8 cellular contexts compared by ENCODE assay signal in the genomic region with DNA sequence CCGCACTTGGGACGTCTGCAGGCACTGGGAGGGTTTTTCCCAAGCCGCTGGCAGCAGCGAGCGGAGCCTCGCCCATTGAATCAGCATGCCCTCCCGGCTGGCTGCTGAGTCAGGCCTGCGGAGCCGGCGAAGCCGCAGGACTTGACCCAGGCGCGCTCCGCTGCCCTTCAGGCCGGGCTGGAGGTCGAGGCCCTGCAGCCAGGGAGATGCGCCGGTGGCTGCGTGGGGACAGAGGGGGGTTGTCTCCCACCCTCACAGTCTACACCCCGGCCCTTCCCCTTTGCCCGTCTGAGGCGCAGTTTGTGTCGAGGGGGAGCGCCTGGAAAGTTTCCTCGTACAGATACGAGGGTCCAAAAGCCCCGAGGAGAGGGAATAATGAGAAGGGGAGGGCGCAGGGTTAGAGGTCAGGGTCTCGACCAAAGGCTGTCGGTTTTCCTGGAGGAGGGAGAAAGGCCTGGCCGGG. TPM values are rescaled to one million over a fixed set of nuclear protein-coding genes. Genes with fewer than 3 reads are reported as not detected.
DNase-seq lines count a peak whose midpoint lies in the region; ATAC-seq and TF ChIP-seq lines count a peak whose summit lies in the region.

No MANE protein-coding gene starts in this region.

- peak; percentile 46 to 77 for ATAC-seq in left cardiac atrium
- no peak for ATAC-seq in HG02840 (IDR thresholded peaks at IDR 0.05; ENCODE audit: low FRiP score, unreplicated experiment)

- H3K4me2 ChIP-seq in parathyroid adenoma (ENCODE audit: low read length), result peak overlapping the region; percentile 94

- peaks cover 32% of the 10 kb centered on the region for H3K79me2 ChIP-seq in parathyroid adenoma

- no peak for TF ChIP-seq CTCF in parathyroid adenoma (IDR thresholded peaks at IDR 0.05)

- H3K27me3 ChIP-seq in parathyroid adenoma (ENCODE audit: control insufficient read depth, insufficient read depth, low read length), result no peaks in the 10 kb centered on the region

- peak overlapping the region; percentile 97 for H2AFZ ChIP-seq in parathyroid adenoma

- H3K9ac ChIP-seq in parathyroid adenoma, result peak overlapping the region; percentile 87

- peak overlapping the region; percentile 78 for H3K4me3 ChIP-seq in parathyroid adenoma (ENCODE audit: low read depth, low read length)

- intact Hi-C loops in left cardiac atrium (cut with DNase I), result loop anchor here in 1 of 2 donors (10.0 kb wide), 1 partner anchor 53 kb away; no protein-coding TSS in a partner anchor

- H3K9me3 ChIP-seq in parathyroid adenoma (ENCODE audit: control insufficient read depth, low read length), result no peaks in the 10 kb centered on the region

- H3K27ac ChIP-seq in adipose tissue (ENCODE audit: low read depth, low read length), result peak overlapping the region; percentile 94
- peak overlapping the region; percentile 95 for H3K27ac ChIP-seq in parathyroid adenoma

- peaks cover 13% of the 10 kb centered on the region for H3K4me1 ChIP-seq in parathyroid adenoma

- DNase-seq in NCI-H2227 (lab: John Stamatoyannopoulos, UW; ENCODE audit: unreplicated experiment), result peak; percentile 23
- no peak for DNase-seq in NCI-H2227 treated with DMSO at 0.1 percent for 48 hours (lab: John Stamatoyannopoulos, UW)
- peak; percentile 77 for DNase-seq in M059J (ENCODE audit: low read depth)
- DNase-seq in left cardiac atrium, result peak; percentile 88
- DNase-seq in NCI-H1105 treated with DMSO at 0.1 percent for 48 hours (lab: John Stamatoyannopoulos, UW), result no peak

- no peaks in the 10 kb centered on the region for H3K36me3 ChIP-seq in parathyroid adenoma (ENCODE audit: control insufficient read depth, insufficient read depth, low read length)

- 3 to 8% (median 6%) methylated on average over 29 to 31 of the region's 31 CpGs for WGBS in adipose tissue, 3 donors

RNA-seq across cellular contexts. Expression of gene KLC1, which starts 0.8 kb away (rescaled TPM):
- total RNA-seq in M059J (2014; rRNA removed; shearing (Covaris generic)), result 60.9 and 101 TPM in 2 replicates
- polyA plus RNA-seq in adipose tissue, result 100 to 1,000 TPM in 1 of 3 donors, 10 to 100 TPM in 2; 39.3 to 104 (median 92.0) TPM
- total RNA-seq in left cardiac atrium, result 100 to 1,000 TPM; 118 to 139 TPM

Comparison
In these comparisons a context has a peak if more than half of its experiments do, and no peak if none do; other contexts are left out.
1. DNase-seq: peak in NCI-H2227 (single experiment), M059J (single experiment) and left cardiac atrium (single experiment); none in NCI-H2227 treated with DMSO at 0.1 percent for 48 hours (single experiment) and NCI-H1105 treated with DMSO at 0.1 percent for 48 hours (single experiment).